In genomic region chr2:172931256-172931894, GRCh38 we compare ENCODE assay signal across 8 cellular contexts.
DNase-seq lines count a peak whose midpoint lies in the region; ATAC-seq and TF ChIP-seq lines count a peak whose summit lies in the region.

No MANE protein-coding gene starts in this region.

- no peaks in the 10 kb centered on the region for H3K36me3 Mint-ChIP-seq in activated naive CD4-positive, alpha-beta T cell treated with anti-CD3 and anti-CD28 coated beads, Interleukin-2, amount 50 U/mL, for 72 hours

- H3K27ac ChIP-seq in adrenal gland (peak overlapping the region in 4 of 5 donors; percentile 49 to 82 (median 66)), uterus (peak overlapping the region; percentile 22 to 73)
- H3K27ac ChIP-seq in effector memory CD4-positive, alpha-beta T cell (ENCODE audit: insufficient read depth, low read length, poor library complexity, severe bottlenecking) = no peak overlapping the region

- H3K9me3 ChIP-seq in adrenal gland (replicated peaks in 1 of 3) = no peaks in the 10 kb centered on the region
- H3K9me3 ChIP-seq in uterus = no peaks in the 10 kb centered on the region
- H3K9me3 ChIP-seq in effector memory CD4-positive, alpha-beta T cell (ENCODE audit: control insufficient read depth, low read length) = no peaks in the 10 kb centered on the region

- no peaks in the 10 kb centered on the region for H3K36me3 ChIP-seq in adrenal gland (replicated peaks in 1 of 2)
- no peaks in the 10 kb centered on the region for H3K36me3 ChIP-seq in uterus
- no peaks in the 10 kb centered on the region for H3K36me3 ChIP-seq in effector memory CD4-positive, alpha-beta T cell (ENCODE audit: control insufficient read depth, insufficient read depth, low read length)

- no peaks in the 10 kb centered on the region for H3K27me3 ChIP-seq in adrenal gland
- H3K27me3 ChIP-seq in uterus = no peaks in the 10 kb centered on the region
- no peaks in the 10 kb centered on the region for H3K27me3 ChIP-seq in effector memory CD4-positive, alpha-beta T cell (replicated peaks; ENCODE audit: control insufficient read depth, insufficient read depth, low read length, poor library complexity, severe bottlenecking)

- DNase-seq in activated naive CD4-positive, alpha-beta T cell treated with anti-CD3 and anti-CD28 coated beads, Interleukin-2, amount 50 U/mL, for 72 hours (ENCODE audit: low spot score in 2 of 2) = no peak
- no peak for DNase-seq in activated naive CD4-positive, alpha-beta T cell treated with Interleukin-2 at 50 U/mL for 16 hours
- DNase-seq in adrenal gland (peak in 6 of 7 donors; percentile 34 to 68 (median 48)), iPS-NIHi7 (ENCODE audit: extremely low spot score) (peak; percentile 28), uterus (peak in 1 of 2 donors; percentile 29)
- no peak for DNase-seq in effector memory CD4-positive, alpha-beta T cell

- ATAC-seq in activated naive CD4-positive, alpha-beta T cell treated with anti-CD3 and anti-CD28 coated beads, Interleukin-2, amount 50 U/mL, for 72 hours = peak; percentile 13 to 38
- ATAC-seq in HG02870 (IDR thresholded peaks at IDR 0.05; ENCODE audit: unreplicated experiment) = no peak
- ATAC-seq in GM21360 (IDR thresholded peaks at IDR 0.05; ENCODE audit: unreplicated experiment) = no peak

- 12 to 21% (median 18%) methylated on average over 7 of the region's 7 CpGs for WGBS in adrenal gland, 4 donors

- TF ChIP-seq CTCF in adrenal gland (IDR thresholded peaks at IDR 0.05) (no peak), uterus (IDR thresholded peaks at IDR 0.05) (no peak)

- H3K9me3 Mint-ChIP-seq in activated naive CD4-positive, alpha-beta T cell treated with anti-CD3 and anti-CD28 coated beads, Interleukin-2, amount 50 U/mL, for 72 hours = no peaks in the 10 kb centered on the region

- intact Hi-C loops in adrenal gland (cut with DNase I) (loop anchor here (5.0 kb wide), 2 partner anchors 64 to 119 kb away; no protein-coding TSS in a partner anchor), uterus (cut with DNase I; ENCODE audit: low total_unique reads) (loop anchor here (10.0 kb wide), 1 partner anchor 127 kb away; no protein-coding TSS in a partner anchor)

- TF ChIP-seq POLR2A in adrenal gland (IDR thresholded peaks at IDR 0.05) = peak in 1 of 2 donors; percentile 32
- no peak for TF ChIP-seq POLR2A in uterus (IDR thresholded peaks at IDR 0.05)

- H3K4me1 ChIP-seq in adrenal gland (replicated peaks in 1 of 2) (peaks cover 17 to 66% of the 10 kb centered on the region in 2 donors), uterus (no peaks in the 10 kb centered on the region)
- H3K4me1 ChIP-seq in effector memory CD4-positive, alpha-beta T cell (ENCODE audit: control insufficient read depth, insufficient read depth, low read length, poor library complexity, severe bottlenecking) = peaks cover 4% of the 10 kb centered on the region

- H3K4me3 ChIP-seq in adrenal gland (peak overlapping the region in 1 of 4 donors; percentile 21), uterus (no peak overlapping the region)
- H3K4me3 ChIP-seq in effector memory CD4-positive, alpha-beta T cell (ENCODE audit: insufficient read depth, low read depth, low read length, poor library complexity, severe bottlenecking) = no peak overlapping the region

- H3K27ac Mint-ChIP-seq in activated naive CD4-positive, alpha-beta T cell treated with anti-CD3 and anti-CD28 coated beads, Interleukin-2, amount 50 U/mL, for 72 hours = peak overlapping the region in 1 of 2 donors; percentile 51

Comparison
In these comparisons a context has a peak if more than half of its experiments do, and no peak if none do; other contexts are left out.
1. ATAC-seq: peak in activated naive CD4-positive, alpha-beta T cell treated with anti-CD3 and anti-CD28 coated beads, Interleukin-2, amount 50 U/mL, for 72 hours (2 of 2); none in HG02870 (single experiment) and GM21360 (single experiment).
2. DNase-seq: peak in adrenal gland (6 of 7) and iPS-NIHi7 (single experiment); none in activated naive CD4-positive, alpha-beta T cell treated with anti-CD3 and anti-CD28 coated beads, Interleukin-2, amount 50 U/mL, for 72 hours (0 of 2), activated naive CD4-positive, alpha-beta T cell treated with Interleukin-2 at 50 U/mL for 16 hours (single experiment) and effector memory CD4-positive, alpha-beta T cell (0 of 3).